Comparison of ENCODE assay signal across 9 cellular contexts in genomic region chr20:38094968-38095689, GRCh38.
DNase-seq lines count a peak whose midpoint lies in the region; ATAC-seq and TF ChIP-seq lines count a peak whose summit lies in the region.
"Had no signal": no experiment of that assay in that cellular context is flagged by ENCODE, and none has a peak within 500 bp of the region (broad histone marks: within the 10 kb centered on the region; RNA-seq: fewer than 3 reads in every experiment).

No MANE protein-coding gene starts in this region.

- H3K27ac ChIP-seq in CD4-positive, CD25-positive, alpha-beta regulatory T cell (ENCODE audit: insufficient read depth, low read length, poor library complexity, severe bottlenecking), result peak overlapping the region; percentile 74
- peak overlapping the region; percentile 54 for H3K27ac ChIP-seq in IMR-90 (ENCODE audit: insufficient read depth, low read length)
- H3K27ac ChIP-seq in coronary artery, result peak overlapping the region; percentile 12 to 48

- peaks cover 0 to under 1% (median 0%) of the 10 kb centered on the region in 7 donors for H3K9me3 Mint-ChIP-seq in CD4-positive, CD25-positive, alpha-beta regulatory T cell
- peaks cover 13% of the 10 kb centered on the region for H3K9me3 Mint-ChIP-seq in nephron

- CTCF ChIA-PET in IMR-90 (lab: Yijun Ruan, JAX), result no interaction called here

- peaks cover 21 to 42% (median 36%) of the 10 kb centered on the region in 4 donors for H3K4me1 Mint-ChIP-seq in CD4-positive, CD25-positive, alpha-beta regulatory T cell
- H3K4me1 Mint-ChIP-seq in nephron, result peaks cover 34% of the 10 kb centered on the region

- no CpG with 5 or more reads among the region's 7 CpGs for WGBS in IMR-90 (ENCODE audit: extremely low coverage in 2 of 2, insufficient read length in 1 of 2), 2 experiments

- TF ChIP-seq RAD21 in IMR-90 (IDR thresholded peaks at IDR 0.05; ENCODE audit: low read length), result no peak

- peak overlapping the region; percentile 86 for H3K4ac ChIP-seq in IMR-90 (ENCODE audit: low read depth, low read length)

- H3K36me3 ChIP-seq in CD4-positive, CD25-positive, alpha-beta regulatory T cell (ENCODE audit: control insufficient read depth, insufficient read depth, low read length), result peaks cover 7% of the 10 kb centered on the region
- H3K36me3 ChIP-seq in IMR-90 (ENCODE audit: control insufficient read depth, insufficient read depth, low read length), result peaks cover 7% of the 10 kb centered on the region

- H3K4me2 ChIP-seq in IMR-90 (ENCODE audit: low read depth, low read length), result no peak overlapping the region

- H2AK5ac ChIP-seq in IMR-90 (ENCODE audit: low read depth, low read length), result peak overlapping the region; percentile 54

- in situ Hi-C loops in IMR-90 (cut with MboI; ENCODE audit: low sequenced_read_pairs), result no loop called here

- intact Hi-C loops in IMR-90 (cut with micrococcal nuclease), result no loop called here

- H3K4me1 ChIP-seq in CD4-positive, CD25-positive, alpha-beta regulatory T cell (ENCODE audit: control insufficient read depth, insufficient read depth, low read length, poor library complexity, severe bottlenecking), result peaks cover 25% of the 10 kb centered on the region
- peaks cover 16% of the 10 kb centered on the region for H3K4me1 ChIP-seq in IMR-90 (ENCODE audit: control insufficient read depth, insufficient read depth, low read length)

- TF ChIP-seq POLR2A in IMR-90 (IDR thresholded peaks at IDR 0.05; ENCODE audit: low read depth, low read length), result no peak

- H4K20me1 ChIP-seq in IMR-90 (ENCODE audit: insufficient read depth, low read length), result no peaks in the 10 kb centered on the region

- H3K56ac ChIP-seq in IMR-90 (ENCODE audit: extremely low read depth, insufficient read depth, low read length), result peak overlapping the region; percentile 13; the same call in 1 of the 2 replicates

- peak overlapping the region; percentile 68 for H2BK5ac ChIP-seq in IMR-90 (ENCODE audit: low read depth, low read length, poor library complexity, severe bottlenecking)

- H3K27ac Mint-ChIP-seq in CD4-positive, CD25-positive, alpha-beta regulatory T cell, result peak overlapping the region; percentile 79 to 96 (median 91)
- peak overlapping the region; percentile 42 to 71 (median 44) for H3K27ac Mint-ChIP-seq in nephron

- peak overlapping the region; percentile 86 for H2BK20ac ChIP-seq in IMR-90 (ENCODE audit: low read depth, low read length)

- peak overlapping the region; percentile 25 for H4K5ac ChIP-seq in IMR-90 (ENCODE audit: low read depth, low read length)

- peaks cover 12% of the 10 kb centered on the region for H3K36me3 Mint-ChIP-seq in CD4-positive, CD25-positive, alpha-beta regulatory T cell
- peaks cover 27% of the 10 kb centered on the region for H3K36me3 Mint-ChIP-seq in nephron (ENCODE audit: low read depth)

- peak overlapping the region; percentile 6; the same call in 1 of the 2 replicates for H3K9ac ChIP-seq in IMR-90 (ENCODE audit: low read depth, low read length)

- H2AFZ ChIP-seq in IMR-90 (replicated peaks; ENCODE audit: low read length, poor library complexity), result peak overlapping the region; percentile 12

- H4K91ac ChIP-seq in IMR-90 (ENCODE audit: insufficient read depth, low read depth, low read length), result peak overlapping the region; percentile 86

- peak overlapping the region; percentile 77; the same call in 1 of the 2 replicates for H3K23ac ChIP-seq in IMR-90 (ENCODE audit: low read depth, low read length)

- TF ChIP-seq CTCF in IMR-90 (conservative IDR thresholded peaks at IDR 0.05; ENCODE audit: low read depth, low read length) (no peak), coronary artery (IDR thresholded peaks at IDR 0.05) (no peak), nephron (IDR thresholded peaks at IDR 0.05; ENCODE audit: unreplicated experiment in 3 of 3) (no peak)

- POLR2A ChIA-PET in IMR-90 (lab: Charles Lee; ENCODE audit: unreplicated experiment), result no interaction called here

- no peak for DNase-seq in CD4-positive, CD25-positive, alpha-beta regulatory T cell
- DNase-seq in IMR-90, result no peak
- no peak for DNase-seq in coronary artery (ENCODE audit: low spot score)
- DNase-seq in GM19240 (ENCODE audit: insufficient read length, low spot score), result no peak
- no peak for DNase-seq in COR-L47 (lab: John Stamatoyannopoulos, UW)
- no peak for DNase-seq in HT-29 (ENCODE audit: low spot score)
- DNase-seq: DMS79 treated with DMSO at 0.1 percent for 48 hours had no signal

- no peaks in the 10 kb centered on the region for H3K27me3 ChIP-seq in CD4-positive, CD25-positive, alpha-beta regulatory T cell (ENCODE audit: control insufficient read depth, insufficient read depth, low read length)
- no peaks in the 10 kb centered on the region for H3K27me3 ChIP-seq in IMR-90 (ENCODE audit: control insufficient read depth, insufficient read depth, low read length)

- no peak for ATAC-seq in CD4-positive, CD25-positive, alpha-beta regulatory T cell (ENCODE audit: low read depth in 2 of 2)
- ATAC-seq in IMR-90 (ENCODE audit: low read depth) (no peak), GM18861 (IDR thresholded peaks at IDR 0.05; ENCODE audit: unreplicated experiment) (no peak)

- peak overlapping the region; percentile 81 for H3K18ac ChIP-seq in IMR-90 (ENCODE audit: low read depth, low read length)

- H3K4me3 Mint-ChIP-seq in CD4-positive, CD25-positive, alpha-beta regulatory T cell, result no peak overlapping the region
- no peak overlapping the region for H3K4me3 Mint-ChIP-seq in nephron

- H4K8ac ChIP-seq in IMR-90 (ENCODE audit: low read depth in 2 of 2, low read length in 2 of 2), result peak overlapping the region; percentile 46 to 85

- H2BK15ac ChIP-seq in IMR-90 (ENCODE audit: low read depth, low read length), result peak overlapping the region; percentile 91

- no peaks in the 10 kb centered on the region for H3K27me3 Mint-ChIP-seq in CD4-positive, CD25-positive, alpha-beta regulatory T cell
- no peaks in the 10 kb centered on the region for H3K27me3 Mint-ChIP-seq in nephron (ENCODE audit: low read depth)

- no peak overlapping the region for H3K4me3 ChIP-seq in CD4-positive, CD25-positive, alpha-beta regulatory T cell (ENCODE audit: low read depth, low read length)
- H3K4me3 ChIP-seq in IMR-90 (ENCODE audit: insufficient read depth, low read depth, low read length) (no peak overlapping the region), coronary artery (no peak overlapping the region)

- peaks cover 6 to 31% of the 10 kb centered on the region in 2 experiments for H3K79me1 ChIP-seq in IMR-90 (ENCODE audit: low read depth in 1 of 2, low read length in 2 of 2)

- peak overlapping the region; percentile 75 for H2BK120ac ChIP-seq in IMR-90 (ENCODE audit: low read depth, low read length)

- H3K9me3 ChIP-seq in CD4-positive, CD25-positive, alpha-beta regulatory T cell (ENCODE audit: control insufficient read depth in 2 of 2, low read length in 2 of 2), result no peaks in the 10 kb centered on the region
- no peaks in the 10 kb centered on the region for H3K9me3 ChIP-seq in IMR-90 (ENCODE audit: control insufficient read depth, insufficient read depth, low read length)

- no TSS peak for BruUV-seq in IMR-90 (replicated peaks; lab: Mats Ljungman, UMichigan)

- peak overlapping the region; percentile 87 for H2AK9ac ChIP-seq in IMR-90 (replicated peaks; ENCODE audit: low read depth, low read length, poor library complexity)

- H3K9me1 ChIP-seq in IMR-90 (ENCODE audit: insufficient read depth, low read length), result peaks cover 21% of the 10 kb centered on the region

- peak overlapping the region; percentile 73 for H3K14ac ChIP-seq in IMR-90 (replicated peaks; ENCODE audit: low read depth, low read length)

- dilution Hi-C loops in IMR-90 (cut with HindIII; ENCODE audit: low sequenced_read_pairs, unreplicated experiment), result no loop called here

TF ChIP-seq in IMR-90, 13 proteins besides CTCF, POLR2A, EP300 and RAD21:
- TF ChIP-seq BHLHE40 (IDR thresholded peaks at IDR 0.05; ENCODE audit: low read depth, low read length) (no peak), SMC3 (IDR thresholded peaks at IDR 0.05; ENCODE audit: low read depth, low read length) (no peak), FOS (IDR thresholded peaks at IDR 0.05; ENCODE audit: low read depth, low read length) (no peak), RCOR1 (IDR thresholded peaks at IDR 0.05; ENCODE audit: insufficient replicate concordance, low read length) (no peak), MXI1 (IDR thresholded peaks at IDR 0.05; ENCODE audit: borderline replicate concordance, low read depth, low read length) (no peak), MAZ (IDR thresholded peaks at IDR 0.05; ENCODE audit: borderline replicate concordance, low read depth, low read length) (no peak), CHD1 (IDR thresholded peaks at IDR 0.05; ENCODE audit: low read depth, low read length) (no peak), RFX5 (IDR thresholded peaks at IDR 0.05; ENCODE audit: low read depth, low read length) (no peak)
- TF ChIP-seq, protein P1, sequence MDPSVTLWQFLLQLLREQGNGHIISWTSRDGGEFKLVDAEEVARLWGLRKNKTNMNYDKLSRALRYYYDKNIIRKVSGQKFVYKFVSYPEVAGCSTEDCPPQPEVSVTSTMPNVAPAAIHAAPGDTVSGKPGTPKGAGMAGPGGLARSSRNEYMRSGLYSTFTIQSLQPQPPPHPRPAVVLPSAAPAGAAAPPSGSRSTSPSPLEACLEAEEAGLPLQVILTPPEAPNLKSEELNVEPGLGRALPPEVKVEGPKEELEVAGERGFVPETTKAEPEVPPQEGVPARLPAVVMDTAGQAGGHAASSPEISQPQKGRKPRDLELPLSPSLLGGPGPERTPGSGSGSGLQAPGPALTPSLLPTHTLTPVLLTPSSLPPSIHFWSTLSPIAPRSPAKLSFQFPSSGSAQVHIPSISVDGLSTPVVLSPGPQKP (IDR thresholded peaks at IDR 0.05; ENCODE audit: borderline replicate concordance, low read depth, low read length), result no peak
